In the genomic region with DNA sequence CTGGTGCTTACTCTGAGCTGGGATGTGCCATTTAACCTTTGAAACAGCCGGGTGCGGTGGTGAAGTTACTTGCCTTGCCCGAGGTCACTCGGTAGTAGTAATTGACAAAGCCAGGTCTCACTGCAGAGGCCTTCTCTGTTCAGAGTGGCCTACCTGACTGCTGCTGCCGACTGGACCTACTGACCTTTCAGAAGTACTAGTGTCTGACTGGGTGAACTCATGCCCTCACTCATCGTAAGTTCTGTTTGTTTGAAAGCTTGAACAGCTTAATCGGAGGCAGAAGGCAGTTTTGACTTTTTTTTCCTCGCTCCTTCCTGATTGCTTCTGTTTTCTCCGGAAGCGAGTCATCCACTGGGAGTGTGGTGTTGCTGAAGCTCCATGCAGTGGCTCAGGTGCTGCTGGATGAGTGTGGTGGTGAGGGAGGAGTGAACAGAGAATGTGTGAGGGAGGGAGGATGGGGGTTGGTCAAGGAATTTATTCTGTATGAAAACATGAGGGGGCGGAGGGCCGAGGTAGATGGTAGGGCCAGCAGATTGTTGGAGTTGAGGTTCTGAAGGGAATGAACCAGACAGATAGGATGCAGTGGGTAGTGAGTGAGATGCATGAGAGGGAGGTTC, we compare ENCODE assay signal across 1 cellular context.
TF ChIP-seq lines count a peak whose summit lies in the region.

No MANE protein-coding gene starts in this region.

TF ChIP-seq in K562, 482 proteins besides CTCF, POLR2A, EP300 and RAD21 (continued from another document):
- TF ChIP-seq, protein P1, sequence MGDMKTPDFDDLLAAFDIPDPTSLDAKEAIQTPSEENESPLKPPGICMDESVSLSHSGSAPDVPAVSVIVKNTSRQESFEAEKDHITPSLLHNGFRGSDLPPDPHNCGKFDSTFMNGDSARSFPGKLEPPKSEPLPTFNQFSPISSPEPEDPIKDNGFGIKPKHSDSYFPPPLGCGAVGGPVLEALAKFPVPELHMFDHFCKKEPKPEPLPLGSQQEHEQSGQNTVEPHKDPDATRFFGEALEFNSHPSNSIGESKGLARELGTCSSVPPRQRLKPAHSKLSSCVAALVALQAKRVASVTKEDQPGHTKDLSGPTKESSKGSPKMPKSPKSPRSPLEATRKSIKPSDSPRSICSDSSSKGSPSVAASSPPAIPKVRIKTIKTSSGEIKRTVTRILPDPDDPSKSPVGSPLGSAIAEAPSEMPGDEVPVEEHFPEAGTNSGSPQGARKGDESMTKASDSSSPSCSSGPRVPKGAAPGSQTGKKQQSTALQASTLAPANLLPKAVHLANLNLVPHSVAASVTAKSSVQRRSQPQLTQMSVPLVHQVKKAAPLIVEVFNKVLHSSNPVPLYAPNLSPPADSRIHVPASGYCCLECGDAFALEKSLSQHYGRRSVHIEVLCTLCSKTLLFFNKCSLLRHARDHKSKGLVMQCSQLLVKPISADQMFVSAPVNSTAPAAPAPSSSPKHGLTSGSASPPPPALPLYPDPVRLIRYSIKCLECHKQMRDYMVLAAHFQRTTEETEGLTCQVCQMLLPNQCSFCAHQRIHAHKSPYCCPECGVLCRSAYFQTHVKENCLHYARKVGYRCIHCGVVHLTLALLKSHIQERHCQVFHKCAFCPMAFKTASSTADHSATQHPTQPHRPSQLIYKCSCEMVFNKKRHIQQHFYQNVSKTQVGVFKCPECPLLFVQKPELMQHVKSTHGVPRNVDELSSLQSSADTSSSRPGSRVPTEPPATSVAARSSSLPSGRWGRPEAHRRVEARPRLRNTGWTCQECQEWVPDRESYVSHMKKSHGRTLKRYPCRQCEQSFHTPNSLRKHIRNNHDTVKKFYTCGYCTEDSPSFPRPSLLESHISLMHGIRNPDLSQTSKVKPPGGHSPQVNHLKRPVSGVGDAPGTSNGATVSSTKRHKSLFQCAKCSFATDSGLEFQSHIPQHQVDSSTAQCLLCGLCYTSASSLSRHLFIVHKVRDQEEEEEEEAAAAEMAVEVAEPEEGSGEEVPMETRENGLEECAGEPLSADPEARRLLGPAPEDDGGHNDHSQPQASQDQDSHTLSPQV (IDR thresholded peaks at IDR 0.05), result peak; percentile 44; the same call in 1 of the 2 replicates
- TF ChIP-seq RBBP5 (IDR thresholded peaks at IDR 0.05; ENCODE audit: borderline replicate concordance, insufficient read depth, low read length, poor library complexity, severe bottlenecking), result peak; percentile 12
- peak; percentile 43; the same call in 1 of the 2 replicates for TF ChIP-seq CBFA2T3 (IDR thresholded peaks at IDR 0.05)
- TF ChIP-seq ZNF239 (CRISPR knock-in tag; IDR thresholded peaks at IDR 0.05), result no peak
- TF ChIP-seq, protein P2, sequence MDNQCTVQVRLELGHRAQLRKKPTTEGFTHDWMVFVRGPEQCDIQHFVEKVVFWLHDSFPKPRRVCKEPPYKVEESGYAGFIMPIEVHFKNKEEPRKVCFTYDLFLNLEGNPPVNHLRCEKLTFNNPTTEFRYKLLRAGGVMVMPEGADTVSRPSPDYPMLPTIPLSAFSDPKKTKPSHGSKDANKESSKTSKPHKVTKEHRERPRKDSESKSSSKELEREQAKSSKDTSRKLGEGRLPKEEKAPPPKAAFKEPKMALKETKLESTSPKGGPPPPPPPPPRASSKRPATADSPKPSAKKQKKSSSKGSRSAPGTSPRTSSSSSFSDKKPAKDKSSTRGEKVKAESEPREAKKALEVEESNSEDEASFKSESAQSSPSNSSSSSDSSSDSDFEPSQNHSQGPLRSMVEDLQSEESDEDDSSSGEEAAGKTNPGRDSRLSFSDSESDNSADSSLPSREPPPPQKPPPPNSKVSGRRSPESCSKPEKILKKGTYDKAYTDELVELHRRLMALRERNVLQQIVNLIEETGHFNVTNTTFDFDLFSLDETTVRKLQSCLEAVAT (IDR thresholded peaks at IDR 0.05), result peak in 1 of 2 experiments; percentile 39; a peak in 1 of 4 replicates
- peak; percentile 90 for TF ChIP-seq EGR1 (conservative IDR thresholded peaks at IDR 0.05)
- TF ChIP-seq ZNF224 (CRISPR knock-in tag; IDR thresholded peaks at IDR 0.05), result no peak
- TF ChIP-seq, protein P3, sequence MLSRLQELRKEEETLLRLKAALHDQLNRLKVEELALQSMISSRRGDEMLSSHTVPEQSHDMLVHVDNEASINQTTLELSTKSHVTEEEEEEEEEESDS (CRISPR knock-in tag; IDR thresholded peaks at IDR 0.05), result no peak
